ENCODE assay signal across 8 cellular contexts in genomic region chr11:62599069-62599696, GRCh38. TPM values are rescaled to one million over a fixed set of nuclear protein-coding genes. Genes with fewer than 3 reads are reported as not detected.
A peak's percentile ranks its signal among the peaks of the same experiment; 100 is the strongest.
DNase-seq lines count a peak whose midpoint lies in the region; ATAC-seq and TF ChIP-seq lines count a peak whose summit lies in the region.

No MANE protein-coding gene starts in this region.

- H3K4me3 ChIP-seq in neutrophil (ENCODE audit: low read depth in 1 of 2, low read length in 1 of 2): peak overlapping the region; percentile 13 to 89

- TF ChIP-seq CTCF in foreskin keratinocyte (conservative IDR thresholded peaks at IDR 0.05) (no peak), neutrophil (IDR thresholded peaks at IDR 0.05) (no peak)

- DNase-seq in DMS79 (lab: John Stamatoyannopoulos, UW) (peak; percentile 88), GOT3 (lab: John Stamatoyannopoulos, UW) (peak; percentile 43), LoVo (ENCODE audit: low spot score) (peak; percentile 82), SIG-M5 treated with dmso at 0.1 percent for 504 hours (lab: John Stamatoyannopoulos, UW; ENCODE audit: unreplicated experiment) (peak; percentile 95), activated gamma-delta T cell treated with Interleukin-2 at 50 U/mL for 16 hours (peak; percentile 96), foreskin keratinocyte (peak; percentile 94 to 97), stromal cell of bone marrow (ENCODE audit: low read depth) (peak; percentile 98)

- H3K27me3 ChIP-seq in foreskin keratinocyte (no peaks in the 10 kb centered on the region), neutrophil (no peaks in the 10 kb centered on the region)

- no peaks in the 10 kb centered on the region for H3K9me3 ChIP-seq in neutrophil

- peak overlapping the region; percentile 62 for H3K27ac ChIP-seq in foreskin keratinocyte
- H3K27ac ChIP-seq in neutrophil: peak overlapping the region; percentile 84

- H3K4me1 ChIP-seq in foreskin keratinocyte: peaks cover 6% of the 10 kb centered on the region
- H3K4me1 ChIP-seq in neutrophil (ENCODE audit: control insufficient read depth in 1 of 2, insufficient read depth in 1 of 2, low read depth in 1 of 2, low read length in 1 of 2): peaks cover 36% of the 10 kb centered on the region in 2 experiments

- peaks cover 42% of the 10 kb centered on the region for H3K36me3 ChIP-seq in neutrophil

- peak; percentile 65 for ATAC-seq in foreskin keratinocyte

RNA-seq across cellular contexts. Expression of gene MTA2, which starts 2.5 kb away (rescaled TPM):
- 172 and 183 TPM in 2 replicates for total RNA-seq in foreskin keratinocyte
- polyA plus RNA-seq in foreskin keratinocyte: 93.6 and 107 TPM in 2 replicates

RNA-seq across cellular contexts. Expression of gene TUT1, which starts 7.9 kb away (rescaled TPM):
- total RNA-seq in foreskin keratinocyte: 12.1 and 13.1 TPM in 2 replicates
- polyA plus RNA-seq in foreskin keratinocyte: 12.7 and 13.6 TPM in 2 replicates

RNA-seq across cellular contexts. Expression of gene EML3, which starts 13.4 kb away (rescaled TPM):
- 21.5 and 21.6 TPM in 2 replicates for total RNA-seq in foreskin keratinocyte
- polyA plus RNA-seq in foreskin keratinocyte: 19.7 and 22.9 TPM in 2 replicates

RNA-seq across cellular contexts. Expression of gene ROM1, which starts 13.9 kb away (rescaled TPM):
- 1.0 and 1.2 TPM in 2 replicates for total RNA-seq in foreskin keratinocyte
- polyA plus RNA-seq in foreskin keratinocyte: 1.5 and 1.8 TPM in 2 replicates

RNA-seq across cellular contexts. Expression of gene B3GAT3, which starts 22.6 kb away (rescaled TPM):
- 27.4 and 35.3 TPM in 2 replicates for total RNA-seq in foreskin keratinocyte
- polyA plus RNA-seq in foreskin keratinocyte: 39.9 and 50.0 TPM in 2 replicates

Comparison
In these comparisons a context has a peak if more than half of its experiments do, and no peak if none do; other contexts are left out.
1. Peak in every context shown above with its lines: DNase-seq, ATAC-seq, H3K4me3 ChIP-seq and H3K27ac ChIP-seq.
2. DNase-seq: peak in every context shown above with its lines; median percentile 98 in stromal cell of bone marrow; 96 in activated gamma-delta T cell treated with Interleukin-2 at 50 U/mL for 16 hours; 96 in foreskin keratinocyte; 95 in SIG-M5 treated with dmso at 0.1 percent for 504 hours; 88 in DMS79; 82 in LoVo; 43 in GOT3.